20 cellular contexts compared by ENCODE assay signal in genomic region chr13:47831265-47831664, GRCh38.
DNase-seq lines count a peak whose midpoint lies in the region; ATAC-seq, FAIRE-seq and TF ChIP-seq lines count a peak whose summit lies in the region.
"Had no signal": no experiment of that assay in that cellular context is flagged by ENCODE, and none has a peak within 500 bp of the region (broad histone marks: within the 10 kb centered on the region; RNA-seq: fewer than 3 reads in every experiment).

No MANE protein-coding gene starts in this region.

- H4K20me1 ChIP-seq in H1 (replicated peaks in 1 of 2; ENCODE audit: control insufficient read depth in 1 of 2, insufficient read depth in 2 of 2, low read length in 2 of 2): no peaks in the 10 kb centered on the region

- no peak overlapping the region for H3K18ac ChIP-seq in H1 (ENCODE audit: extremely low read depth, low read length)

- TF ChIP-seq POLR2A in breast epithelium (IDR thresholded peaks at IDR 0.05) (no peak), H1 (IDR thresholded peaks at IDR 0.05; ENCODE audit: control extremely low read depth in 1 of 2, low read depth in 2 of 2, low read length in 2 of 2) (no peak), esophagus muscularis mucosa (IDR thresholded peaks at IDR 0.05; ENCODE audit: low read depth) (no peak)

- H2BK15ac ChIP-seq in H1 (ENCODE audit: low read length): no peak overlapping the region

- TF ChIP-seq CTCF in MCF 10A (IDR thresholded peaks at IDR 0.05; ENCODE audit: unreplicated experiment) (no peak), breast epithelium (IDR thresholded peaks at IDR 0.05) (no peak), H1 (IDR thresholded peaks at IDR 0.05; ENCODE audit: control extremely low read depth in 1 of 3, insufficient read depth in 1 of 3, low read depth in 1 of 3, low read length in 3 of 3) (no peak), foreskin fibroblast (IDR thresholded peaks at IDR 0.05; ENCODE audit: low read depth, low read length) (no peak), esophagus muscularis mucosa (IDR thresholded peaks at IDR 0.05) (no peak)

- H3K9me3 ChIP-seq in breast epithelium (no peaks in the 10 kb centered on the region), H1 (ENCODE audit: insufficient read depth in 2 of 2, low read depth in 1 of 2, low read length in 1 of 2) (no peaks in the 10 kb centered on the region), esophagus muscularis mucosa (no peaks in the 10 kb centered on the region)

- H2BK5ac ChIP-seq in H1 (ENCODE audit: low read depth, low read length): no peak overlapping the region

- FAIRE-seq in H1 (lab: Jason Lieb, UNC): peak; percentile 24
- FAIRE-seq: D721Med, G401.6, GM12878, H54 had no signal

- H3K4me2 ChIP-seq in H1 (ENCODE audit: insufficient read depth in 1 of 2, low read depth in 2 of 2, low read length in 2 of 2): no peak overlapping the region

- no peaks in the 10 kb centered on the region for H3K79me1 ChIP-seq in H1 (ENCODE audit: low read depth, low read length)

- no peak overlapping the region for H3K27ac ChIP-seq in breast epithelium
- no peak overlapping the region for H3K27ac ChIP-seq in H1 (ENCODE audit: low read depth, low read length)
- no peak overlapping the region for H3K27ac ChIP-seq in esophagus muscularis mucosa (replicated peaks in 1 of 4)

- no peaks in the 10 kb centered on the region for H3K36me3 ChIP-seq in breast epithelium
- H3K36me3 ChIP-seq in H1 (ENCODE audit: control insufficient read depth in 2 of 4, insufficient read depth in 4 of 4, low read length in 3 of 4): no peaks in the 10 kb centered on the region
- H3K36me3 ChIP-seq in esophagus muscularis mucosa: no peaks in the 10 kb centered on the region

- H3K4me3 Mint-ChIP-seq in MCF 10A (ENCODE audit: unreplicated experiment): no peak overlapping the region
- H3K4me3 Mint-ChIP-seq in stimulated activated effector memory CD8-positive, alpha-beta T cell treated with anti-CD3 and anti-CD28 coated beads, Interleukin-12 subunit alpha, Interleukin-12 subunit beta, amount 100 ng/mL, for 72 hours: no peak overlapping the region
- H3K4me3 Mint-ChIP-seq: CD8-positive, alpha-beta memory T cell had no signal

- no peaks in the 10 kb centered on the region for H3K36me3 Mint-ChIP-seq in MCF 10A (ENCODE audit: insufficient read depth, unreplicated experiment)
- H3K36me3 Mint-ChIP-seq in stimulated activated effector memory CD8-positive, alpha-beta T cell treated with anti-CD3 and anti-CD28 coated beads, Interleukin-12 subunit alpha, Interleukin-12 subunit beta, amount 100 ng/mL, for 72 hours: no peaks in the 10 kb centered on the region
- H3K36me3 Mint-ChIP-seq: CD8-positive, alpha-beta memory T cell had no signal

- H3K27me3 ChIP-seq in breast epithelium: no peaks in the 10 kb centered on the region
- H3K27me3 ChIP-seq in H1 (replicated peaks in 1 of 4; ENCODE audit: control insufficient read depth in 3 of 4, extremely low read depth in 1 of 4, insufficient read depth in 3 of 4, low read length in 3 of 4): no peaks in the 10 kb centered on the region
- no peaks in the 10 kb centered on the region for H3K27me3 ChIP-seq in esophagus muscularis mucosa

- no peak overlapping the region for H2BK20ac ChIP-seq in H1 (ENCODE audit: low read length)

- no peak for TF ChIP-seq RAD21 in H1 (IDR thresholded peaks at IDR 0.05 in 1 of 2, conservative IDR thresholded peaks at IDR 0.05 in 1 of 2; ENCODE audit: low read depth in 2 of 2, low read length in 2 of 2)

- no peak overlapping the region for H4K91ac ChIP-seq in H1 (replicated peaks; ENCODE audit: insufficient read length, low read length)

- no peak overlapping the region for H2BK120ac ChIP-seq in H1 (replicated peaks; ENCODE audit: low read depth, low read length)

- no peak overlapping the region for H3K14ac ChIP-seq in H1 (ENCODE audit: insufficient read length)

- CTCF ChIA-PET in MCF 10A (lab: Yijun Ruan, JAX): no interaction called here
- CTCF ChIA-PET in H1 (lab: Charles Lee; ENCODE audit: partially characterized antibody): interaction anchor here (0.8 to 1.9 kb wide), 4 partner anchors 9 to 108 kb away, joined by 3 to 6 read pairs (median 3); no protein-coding TSS in a partner anchor

- H4K5ac ChIP-seq in H1 (ENCODE audit: insufficient read length, low read depth, low read length): no peak overlapping the region

- no peak overlapping the region for H2BK12ac ChIP-seq in H1 (ENCODE audit: low read depth, low read length)

- H3K27ac Mint-ChIP-seq in MCF 10A (ENCODE audit: low read depth, unreplicated experiment): no peak overlapping the region
- no peak overlapping the region for H3K27ac Mint-ChIP-seq in stimulated activated effector memory CD8-positive, alpha-beta T cell treated with anti-CD3 and anti-CD28 coated beads, Interleukin-12 subunit alpha, Interleukin-12 subunit beta, amount 100 ng/mL, for 72 hours
- H3K27ac Mint-ChIP-seq: CD8-positive, alpha-beta memory T cell had no signal

- no peaks in the 10 kb centered on the region for H3K9me3 Mint-ChIP-seq in MCF 10A (ENCODE audit: unreplicated experiment)
- H3K9me3 Mint-ChIP-seq in stimulated activated effector memory CD8-positive, alpha-beta T cell treated with anti-CD3 and anti-CD28 coated beads, Interleukin-12 subunit alpha, Interleukin-12 subunit beta, amount 100 ng/mL, for 72 hours: no peaks in the 10 kb centered on the region
- H3K9me3 Mint-ChIP-seq: CD8-positive, alpha-beta memory T cell had no signal

- H3K27me3 Mint-ChIP-seq in MCF 10A (ENCODE audit: insufficient read depth, unreplicated experiment): no peaks in the 10 kb centered on the region

- H3K23me2 ChIP-seq in H1 (ENCODE audit: low read depth, low read length): no peaks in the 10 kb centered on the region

- no peak overlapping the region for H2AK5ac ChIP-seq in H1 (ENCODE audit: low read depth, low read length)

- peak overlapping the region; percentile 34; the same call in 1 of the 2 replicates for H2AFZ ChIP-seq in H1 (ENCODE audit: low read length)

- no peak overlapping the region for H3K4ac ChIP-seq in H1 (replicated peaks; ENCODE audit: insufficient read length, low read depth, low read length)

- POLR2A ChIA-PET in MCF 10A (lab: Yijun Ruan, JAX): interaction anchor here (0.6 kb wide), 1 partner anchor 48 kb away, joined by 3 read pairs; no protein-coding TSS in a partner anchor
- POLR2A ChIA-PET in H1 (lab: Charles Lee; ENCODE audit: partially characterized antibody): interaction anchor here (1.0 kb wide), 1 partner anchor 24 kb away, joined by 3 read pairs; no protein-coding TSS in a partner anchor

- H3K4me3 ChIP-seq in breast epithelium (no peak overlapping the region), H1 (ENCODE audit: extremely low read depth in 1 of 4, insufficient read depth in 2 of 4, low read depth in 3 of 4, low read length in 4 of 4) (no peak overlapping the region), foreskin fibroblast (ENCODE audit: low read depth in 1 of 2, low read length in 2 of 2) (no peak overlapping the region), esophagus muscularis mucosa (no peak overlapping the region)
- H3K4me3 ChIP-seq: GM12878 had no signal

- DNase-seq in MCF 10A (ENCODE audit: unreplicated experiment) (peak; percentile 59), breast epithelium (ENCODE audit: low spot score in 2 of 2) (no peak), H1 (ENCODE audit: low read depth in 1 of 2, low spot score in 2 of 2) (no peak), foreskin fibroblast (peak; percentile 23 to 53), esophagus muscularis mucosa (ENCODE audit: extremely low spot score) (no peak), NOMO-1 treated with DMSO at 0.1 percent for 48 hours (lab: John Stamatoyannopoulos, UW; ENCODE audit: unreplicated experiment) (no peak)
- no peak for DNase-seq in stimulated activated effector memory CD8-positive, alpha-beta T cell treated with anti-CD3 and anti-CD28 coated beads, Interleukin-12 subunit alpha, Interleukin-12 subunit beta, amount 100 ng/mL, for 72 hours (ENCODE audit: low spot score in 2 of 2)
- DNase-seq: 8988T; CD8-positive, alpha-beta memory T cell; DND-41; NCI-H2029; NCI-H2171; NCI-H446; NCI-H69; SIG-M5 had no signal

- TF ChIP-seq EP300 in H1 (IDR thresholded peaks at IDR 0.05; ENCODE audit: borderline replicate concordance in 1 of 2, low read depth in 2 of 2, low read length in 2 of 2) (no peak), esophagus muscularis mucosa (IDR thresholded peaks at IDR 0.05) (no peak)

- H3K23ac ChIP-seq in H1 (ENCODE audit: insufficient read length): no peak overlapping the region

- H3K79me2 ChIP-seq in H1 (ENCODE audit: control insufficient read depth in 1 of 2, insufficient read depth in 2 of 2, low read length in 2 of 2): no peaks in the 10 kb centered on the region

- no peaks in the 10 kb centered on the region for H3K4me1 ChIP-seq in breast epithelium
- H3K4me1 ChIP-seq in H1 (replicated peaks in 1 of 4; ENCODE audit: control insufficient read depth in 3 of 4, insufficient read depth in 4 of 4, low read length in 3 of 4): peaks cover 0 to 5% (median 0%) of the 10 kb centered on the region in 4 experiments; a peak in 1 of 7 replicates
- H3K4me1 ChIP-seq in esophagus muscularis mucosa: peaks cover 0 to 8% (median 3%) of the 10 kb centered on the region in 4 donors

- H3K9ac ChIP-seq in H1 (replicated peaks in 1 of 4; ENCODE audit: extremely low read depth in 1 of 4, low read depth in 3 of 4, low read length in 3 of 4): no peak overlapping the region

- H4K8ac ChIP-seq in H1 (ENCODE audit: extremely low read depth, insufficient read depth, low read length): no peak overlapping the region

- BruUV-seq in MCF 10A (replicated peaks; lab: Mats Ljungman, UMichigan): no TSS peak

- no peaks in the 10 kb centered on the region for H3K4me1 Mint-ChIP-seq in MCF 10A (ENCODE audit: insufficient read depth, unreplicated experiment)
- H3K4me1 Mint-ChIP-seq in stimulated activated effector memory CD8-positive, alpha-beta T cell treated with anti-CD3 and anti-CD28 coated beads, Interleukin-12 subunit alpha, Interleukin-12 subunit beta, amount 100 ng/mL, for 72 hours: no peaks in the 10 kb centered on the region

- ATAC-seq in stimulated activated effector memory CD8-positive, alpha-beta T cell treated with anti-CD3 and anti-CD28 coated beads, Interleukin-12 subunit alpha, Interleukin-12 subunit beta, amount 100 ng/mL, for 72 hours: peak; percentile 33
- no peak for ATAC-seq in GM19035 (IDR thresholded peaks at IDR 0.05; ENCODE audit: unreplicated experiment)
- ATAC-seq: GM12878 had no signal

- 100% methylated on average over 1 of the region's 1 CpG; no CpG with 5 or more reads in 1 of the 2 experiments for WGBS in H1 (ENCODE audit: extremely low coverage in 1 of 2, insufficient coverage in 1 of 2, insufficient read length in 1 of 2, insufficient replicate concordance in 2 of 2, low coverage in 1 of 2, low lambda C conversion rate in 2 of 2, missing lambda C conversion rate in 1 of 2), 2 experiments
- 70% methylated on average over 1 of the region's 1 CpG for WGBS in esophagus muscularis mucosa

- H3K56ac ChIP-seq in H1 (replicated peaks; ENCODE audit: insufficient read length, low read depth, low read length): no peak overlapping the region

- intact Hi-C loops in MCF 10A (cut with micrococcal nuclease): no loop called here
- intact Hi-C loops in breast epithelium (cut with DNase I; ENCODE audit: low total_unique reads): no loop called here
- intact Hi-C loops in esophagus muscularis mucosa (cut with DNase I): no loop called here

TF ChIP-seq in H1, 55 proteins besides CTCF, POLR2A, EP300 and RAD21 (continues in another document):
- TF ChIP-seq CTBP2 (IDR thresholded peaks at IDR 0.05; ENCODE audit: borderline replicate concordance, insufficient read depth, insufficient read length, low read length) (no peak), MAFK (IDR thresholded peaks at IDR 0.05; ENCODE audit: low read depth, low read length) (no peak)

Comparison
In these comparisons a context has a peak if more than half of its experiments do, and no peak if none do; other contexts are left out.
1. DNase-seq: peak in MCF 10A (single experiment) and foreskin fibroblast (2 of 2); none in breast epithelium (0 of 2), H1 (0 of 2), stimulated activated effector memory CD8-positive, alpha-beta T cell treated with anti-CD3 and anti-CD28 coated beads, Interleukin-12 subunit alpha, Interleukin-12 subunit beta, amount 100 ng/mL, for 72 hours (0 of 2), esophagus muscularis mucosa (single experiment) and NOMO-1 treated with DMSO at 0.1 percent for 48 hours (single experiment).